Comparison of ENCODE assay signal across 16 cellular contexts in genomic region chrX:28135378-28136047, GRCh38.
"Had no signal": no experiment of that assay in that cellular context is flagged by ENCODE, and none has a peak within 500 bp of the region (broad histone marks: within the 10 kb centered on the region; RNA-seq: fewer than 3 reads in every experiment).

No MANE protein-coding gene starts in this region.

- ATAC-seq: left cardiac atrium; mucosa of descending colon; naive thymus-derived CD8-positive, alpha-beta T cell; T-helper 17 cell had no signal

- DNase-seq: activated B cell treated with CpG ODN at 0.5 μM for 24 hours; activated CD4-positive, alpha-beta T cell treated with anti-CD3 and anti-CD28 coated beads, Interleukin-2, amount 10 ng/mL, durations not matched to agents 7 days and 5 days; activated CD8-positive, alpha-beta memory T cell treated with anti-CD3 and anti-CD28 coated beads for 24 hours; activated naive CD4-positive, alpha-beta T cell treated with anti-CD3 and anti-CD28 coated beads for 36 hours; colonic mucosa; effector CD4-positive, alpha-beta T cell; glutamatergic neuron; left cardiac atrium; mucosa of descending colon; naive thymus-derived CD8-positive, alpha-beta T cell; nucleus accumbens; stimulated activated CD4-positive, alpha-beta T cell treated with anti-CD3 and anti-CD28 coated beads, Interleukin-4, amount 100 ng/mL, for 1 hour; stimulated activated CD8-positive, alpha-beta memory T cell treated with anti-CD3 and anti-CD28 coated beads, Interleukin-4, amount 100 ng/mL, for 48 hours; T-helper 17 cell; testis had no signal

- H3K9me3 ChIP-seq: colonic mucosa, mucosa of descending colon, testis had no signal

- H3K4me1 ChIP-seq: colonic mucosa, testis had no signal

- H3K4me3 ChIP-seq: cardiac muscle cell, colonic mucosa, mucosa of descending colon, testis had no signal

- H3K27ac ChIP-seq: cardiac muscle cell, colonic mucosa, testis had no signal

- H3K36me3 ChIP-seq: cardiac muscle cell, colonic mucosa had no signal

- H3K27me3 ChIP-seq: cardiac muscle cell, colonic mucosa, testis had no signal
